Comparison of ENCODE assay signal across 8 cellular contexts in genomic region chr5:108381955-108382783, GRCh38. TPM values are rescaled to one million over a fixed set of nuclear protein-coding genes. Genes with fewer than 3 reads are reported as not detected.
DNase-seq lines count a peak whose midpoint lies in the region; ATAC-seq and TF ChIP-seq lines count a peak whose summit lies in the region.

FBXL17 (minus strand) TSS chr5:108382098.

- POLR2A ChIA-PET in AG04449 (lab: Yijun Ruan, JAX) (no interaction called here), WTC11 (lab: Charles Lee) (interaction anchor here (0.8 to 1.7 kb wide), 6 partner anchors 16 to 1028 kb away, joined by 3 to 6 read pairs (median 4); partner anchors contain the start of gene PJA2)

- H3K27me3 Mint-ChIP-seq in WTC11 (ENCODE audit: low read depth): no peaks in the 10 kb centered on the region

- peaks cover 20% of the 10 kb centered on the region for H3K4me1 Mint-ChIP-seq in WTC11

- H3K36me3 Mint-ChIP-seq in WTC11: no peaks in the 10 kb centered on the region

- TF ChIP-seq CTCF in AG04449 (IDR thresholded peaks at IDR 0.05; ENCODE audit: insufficient read depth, low read length, missing control alignments) (no peak), WTC11 (IDR thresholded peaks at IDR 0.05) (no peak)

- DNase-seq in AG04449 (ENCODE audit: low read depth, low spot score): peak; percentile 56
- DNase-seq in NCI-H226: peak; percentile 81
- peak; percentile 90 for DNase-seq in WTC11 (ENCODE audit: low spot score)
- DNase-seq in caudate nucleus (lab: John Stamatoyannopoulos, UW): peak in 60 of 61 donors; percentile 50 to 96 (median 88)
- peak; percentile 86 for DNase-seq in inferior parietal cortex (ENCODE audit: extremely low spot score)
- peak; percentile 82 to 84 for DNase-seq in stimulated activated CD4-positive, alpha-beta T cell treated with anti-CD3 and anti-CD28 coated beads, Interleukin-12 subunit alpha, Interleukin-12 subunit beta, amount 100 ng/mL, for 24 hours (ENCODE audit: low read depth in 2 of 2)

- ATAC-seq in GM18873 (IDR thresholded peaks at IDR 0.05; ENCODE audit: low FRiP score, unreplicated experiment) (peak; percentile 84), HG03139 (IDR thresholded peaks at IDR 0.05; ENCODE audit: unreplicated experiment) (peak; percentile 73), WTC11 (peak; percentile 77)

- H3K27ac ChIP-seq in caudate nucleus (ENCODE audit: low read depth, low read length): peak within 1 kb of the TSS; percentile 97

- H3K4me3 Mint-ChIP-seq in WTC11: peak within 1 kb of the TSS; percentile 66

- CTCF ChIA-PET in AG04449 (lab: Yijun Ruan, JAX) (interaction anchor here (0.9 kb wide), 1 partner anchor 139 kb away, joined by 5 read pairs; no protein-coding TSS in a partner anchor), WTC11 (lab: Charles Lee) (interaction anchor here (1.2 to 1.6 kb wide), 3 partner anchors 37 to 844 kb away, joined by 3 to 9 read pairs (median 3); no protein-coding TSS in a partner anchor)

- peak within 1 kb of the TSS; percentile 87 for H3K4me3 ChIP-seq in AG04449 (ENCODE audit: low read depth, low read length)

- no peaks in the 10 kb centered on the region for H3K9me3 Mint-ChIP-seq in WTC11

- H3K27ac Mint-ChIP-seq in WTC11: peak within 1 kb of the TSS; percentile 54

TF ChIP-seq in WTC11, 78 proteins besides CTCF, POLR2A, EP300 and RAD21 (continues in another document):
- no peak for TF ChIP-seq CBFB (CRISPR knock-in tag; IDR thresholded peaks at IDR 0.05; ENCODE audit: low read depth)
- TF ChIP-seq JUN (CRISPR knock-in tag; IDR thresholded peaks at IDR 0.05): no peak; the same call in 1 of the 2 replicates
- peak; percentile 93; the same call in 1 of the 2 replicates for TF ChIP-seq SMAD3 (CRISPR knock-in tag; IDR thresholded peaks at IDR 0.05; ENCODE audit: borderline replicate concordance)
- TF ChIP-seq ELF4 (CRISPR knock-in tag; IDR thresholded peaks at IDR 0.05; ENCODE audit: low read depth): peak; percentile 76; the same call in 1 of the 2 replicates
- peak; percentile 73; the same call in 1 of the 2 replicates for TF ChIP-seq E2F1 (CRISPR knock-in tag; IDR thresholded peaks at IDR 0.05)
- TF ChIP-seq CREB1 (CRISPR knock-in tag; IDR thresholded peaks at IDR 0.05): peak; percentile 94
- no peak for TF ChIP-seq ZNF416 (CRISPR knock-in tag; IDR thresholded peaks at IDR 0.05)
- no peak for TF ChIP-seq MYBL2 (CRISPR knock-in tag; IDR thresholded peaks at IDR 0.05)
- TF ChIP-seq ZNF138 (CRISPR knock-in tag; conservative IDR thresholded peaks at IDR 0.05): no peak; the same call in none of the 2 replicates
- TF ChIP-seq ATF6 (CRISPR knock-in tag; IDR thresholded peaks at IDR 0.05): no peak
- TF ChIP-seq ZNF532 (CRISPR knock-in tag; IDR thresholded peaks at IDR 0.05; ENCODE audit: borderline replicate concordance): no peak
- no peak for TF ChIP-seq JAZF1 (CRISPR knock-in tag; IDR thresholded peaks at IDR 0.05)
- TF ChIP-seq AFF4 (CRISPR knock-in tag; IDR thresholded peaks at IDR 0.05; ENCODE audit: borderline replicate concordance): no peak; the same call in 1 of the 2 replicates
- TF ChIP-seq ZBTB21 (CRISPR knock-in tag; IDR thresholded peaks at IDR 0.05; ENCODE audit: borderline replicate concordance): no peak
- TF ChIP-seq ATF3 (CRISPR knock-in tag; conservative IDR thresholded peaks at IDR 0.05): no peak
- peak; percentile 88 for TF ChIP-seq ZNF232 (CRISPR knock-in tag; IDR thresholded peaks at IDR 0.05)

RNA-seq across cellular contexts. Expression of gene FBXL17, which starts in this region (rescaled TPM):
- 3.5 to 6.1 TPM (median 5.3 TPM) in 3 replicates for total RNA-seq in WTC11 (2021)

Comparison
In these comparisons a context has a peak if more than half of its experiments do, and no peak if none do; other contexts are left out.
1. Peak in every context shown above with its lines: DNase-seq, ATAC-seq, H3K4me3 ChIP-seq and H3K27ac ChIP-seq.